In genomic region chr7:133365892-133366291, GRCh38 we compare ENCODE assay signal across 17 cellular contexts.
DNase-seq lines count a peak whose midpoint lies in the region; ATAC-seq and TF ChIP-seq lines count a peak whose summit lies in the region.
"Had no signal": no experiment of that assay in that cellular context is flagged by ENCODE, and none has a peak within 500 bp of the region (broad histone marks: within the 10 kb centered on the region; RNA-seq: fewer than 3 reads in every experiment).

No MANE protein-coding gene starts in this region.

- no peak overlapping the region for H3K4me3 ChIP-seq in heart left ventricle
- H3K4me3 ChIP-seq: A549 had no signal

- H3K9me3 Mint-ChIP-seq in chondrocyte (ENCODE audit: low read depth), result peaks cover 6% of the 10 kb centered on the region

- peaks cover 28% of the 10 kb centered on the region for H3K4me1 Mint-ChIP-seq in chondrocyte (ENCODE audit: low read depth)

- no peak overlapping the region for H3K4me3 Mint-ChIP-seq in chondrocyte (ENCODE audit: unreplicated experiment)

- TF ChIP-seq CTCF in heart left ventricle (IDR thresholded peaks at IDR 0.05), result no peak
- no peak for TF ChIP-seq CTCF in chondrocyte (IDR thresholded peaks at IDR 0.05)

- H3K36me3 Mint-ChIP-seq in chondrocyte (ENCODE audit: low read depth), result peaks cover 3% of the 10 kb centered on the region

- peak overlapping the region; percentile 52 for H3K27ac Mint-ChIP-seq in chondrocyte (ENCODE audit: unreplicated experiment)

- peaks cover 0 to 37% (median 22%) of the 10 kb centered on the region in 12 donors for H3K4me1 ChIP-seq in heart left ventricle
- H3K4me1 ChIP-seq: A549 had no signal

- no peaks in the 10 kb centered on the region for H3K36me3 ChIP-seq in heart left ventricle

- TF ChIP-seq POLR2A in heart left ventricle (IDR thresholded peaks at IDR 0.05), result no peak

- DNase-seq in heart left ventricle, result no peak
- no peak for DNase-seq in cardiac septum (ENCODE audit: low spot score)
- DNase-seq in chondrocyte (ENCODE audit: low spot score), result no peak
- DNase-seq in kidney tubule cell (ENCODE audit: low spot score), result peak; percentile 26
- DNase-seq in NCI-H1417 (lab: John Stamatoyannopoulos, UW), result no peak
- no peak for DNase-seq in NCI-H748 treated with DMSO at 0.1 percent for 48 hours (lab: John Stamatoyannopoulos, UW)
- DNase-seq in NCI-H146 treated with DMSO at 0.1 percent for 48 hours (lab: John Stamatoyannopoulos, UW; ENCODE audit: unreplicated experiment), result no peak
- DNase-seq: activated CD4-positive, alpha-beta T cell treated with anti-CD3 and anti-CD28 coated beads, Interleukin-2, amount 50 U/mL, for 1 hour; activated T-cell treated with anti-CD3 and anti-CD28 coated beads, Interleukin-2, amount 50 U/mL, for 48 hours; effector CD8-positive, alpha-beta T cell; islet precursor cell; NCI-H1930; RPMI8226; stimulated activated naive CD4-positive, alpha-beta T cell treated with Interleukin-2 at 50 U/mL for 16 hours; T-helper 9 cell had no signal

- 19 to 30% (median 23%) methylated on average over 3 of the region's 3 CpGs for WGBS in heart left ventricle, 4 donors

- no peaks in the 10 kb centered on the region for H3K27me3 Mint-ChIP-seq in chondrocyte (ENCODE audit: low read depth)

- intact Hi-C loops in heart left ventricle (cut with DNase I) (no loop called here), cardiac septum (cut with DNase I) (no loop called here)

- no peaks in the 10 kb centered on the region for H3K27me3 ChIP-seq in heart left ventricle

- H3K9me3 ChIP-seq in heart left ventricle, result peaks cover 0 to 6% (median 0%) of the 10 kb centered on the region in 12 donors
- H3K9me3 ChIP-seq: A549 had no signal

- peak overlapping the region in 8 of 12 donors; percentile 0 to 54 (median 38) for H3K27ac ChIP-seq in heart left ventricle
- H3K27ac ChIP-seq: A549 had no signal

- ATAC-seq in heart left ventricle (peak in 3 of 4 donors; percentile 41 to 56 (median 42)), HG02571 (IDR thresholded peaks at IDR 0.05; ENCODE audit: unreplicated experiment) (no peak)
- ATAC-seq: A549 had no signal
